Comparison of ENCODE assay signal across 7 cellular contexts in the genomic region with DNA sequence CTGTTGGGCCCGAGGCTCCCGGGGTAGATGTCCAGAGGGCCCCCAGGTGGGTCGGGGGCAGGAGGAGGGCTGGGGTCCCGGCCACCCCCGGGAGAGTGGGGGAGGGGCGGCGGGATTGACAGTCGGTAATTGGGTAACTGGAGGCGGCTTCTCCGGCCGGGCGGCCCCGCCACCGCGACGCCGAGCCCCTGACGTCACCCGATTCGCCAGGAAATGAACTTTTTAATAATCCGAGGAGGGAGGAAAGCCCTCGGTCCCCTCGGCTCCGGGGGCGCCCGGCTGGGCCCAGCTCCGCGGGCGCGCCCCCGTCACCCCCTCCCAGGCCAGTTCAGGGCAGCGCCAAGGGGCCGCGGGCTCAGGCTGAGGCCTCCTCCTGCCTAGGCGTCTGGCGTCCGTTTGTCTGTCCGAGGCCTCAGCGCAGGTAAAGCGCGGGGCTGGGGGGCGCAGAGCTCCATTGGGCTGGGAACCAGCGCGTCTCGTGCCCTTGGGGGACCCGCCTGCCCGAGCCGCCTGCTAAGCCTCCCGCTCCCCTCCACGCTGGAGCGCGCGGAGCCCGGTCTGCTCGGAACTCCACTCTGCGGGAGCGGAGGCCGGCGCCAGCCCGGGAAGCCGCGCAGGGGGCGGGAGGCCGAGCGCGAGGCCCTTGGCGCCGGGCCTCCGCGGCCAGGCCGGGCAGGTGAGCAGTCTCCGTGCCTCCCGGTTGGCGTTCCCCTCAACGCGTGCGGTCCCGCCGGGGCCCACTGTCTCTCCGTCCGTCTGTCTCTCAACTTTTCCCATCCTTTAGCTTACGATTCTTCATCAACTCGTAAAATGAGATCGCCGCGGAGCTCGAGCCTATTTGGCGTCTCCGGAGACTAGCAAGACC. TPM values are rescaled to one million over a fixed set of nuclear protein-coding genes. Genes with fewer than 3 reads are reported as not detected.
A peak's percentile ranks its signal among the peaks of the same experiment; 100 is the strongest.
DNase-seq lines count a peak whose midpoint lies in the region; ATAC-seq and TF ChIP-seq lines count a peak whose summit lies in the region.

No MANE protein-coding gene starts in this region.

- peaks cover 0 to 84% (median 45%) of the 10 kb centered on the region in 12 donors for H3K4me1 ChIP-seq in heart left ventricle

- no peaks in the 10 kb centered on the region for H3K9me3 Mint-ChIP-seq in progenitor cell of endocrine pancreas (ENCODE audit: low read depth)

- intact Hi-C loops in heart left ventricle (cut with DNase I) = loop anchor here in 6 of 10 donors (2.0 to 5.0 kb wide), 5 partner anchors 60 to 412 kb away; no protein-coding TSS in a partner anchor

- TF ChIP-seq POLR2A in heart left ventricle (IDR thresholded peaks at IDR 0.05) = peak in 1 of 2 donors; percentile 69

- peak overlapping the region; percentile 59 to 84 (median 70) for H3K4me3 ChIP-seq in heart left ventricle

- DNase-seq in GF-D8 (lab: John Stamatoyannopoulos, UW) (peak; percentile 18), NCI-H1930 (lab: John Stamatoyannopoulos, UW) (peak; percentile 41), heart left ventricle (peak; percentile 56 to 86 (median 77)), progenitor cell of endocrine pancreas (ENCODE audit: low spot score, unreplicated experiment) (no peak)
- peak; percentile 49 to 62 for DNase-seq in activated T-cell treated with anti-CD3 and anti-CD28 coated beads, Interleukin-2, amount 50 U/mL, for 48 hours

- H3K27me3 ChIP-seq in heart left ventricle = peaks cover 32 to 100% (median 84%) of the 10 kb centered on the region in 9 donors

- TF ChIP-seq CTCF in heart left ventricle (IDR thresholded peaks at IDR 0.05) (no peak), progenitor cell of endocrine pancreas (IDR thresholded peaks at IDR 0.05; ENCODE audit: unreplicated experiment) (no peak)

- H3K9me3 ChIP-seq in heart left ventricle = no peaks in the 10 kb centered on the region

- H3K36me3 ChIP-seq in heart left ventricle = peaks cover 0 to 26% (median 0%) of the 10 kb centered on the region in 9 donors

- H3K4me1 Mint-ChIP-seq in progenitor cell of endocrine pancreas (ENCODE audit: low read depth) = peaks cover 11% of the 10 kb centered on the region

- no peak overlapping the region for H3K27ac Mint-ChIP-seq in progenitor cell of endocrine pancreas

- peaks cover 77% of the 10 kb centered on the region for H3K27me3 Mint-ChIP-seq in progenitor cell of endocrine pancreas

- peak in 3 of 4 donors; percentile 20 to 53 (median 28) for ATAC-seq in heart left ventricle
- no peak for ATAC-seq in HG02678 (IDR thresholded peaks at IDR 0.05; ENCODE audit: unreplicated experiment)
- ATAC-seq in GM18502 (IDR thresholded peaks at IDR 0.05; ENCODE audit: poor library complexity, unreplicated experiment) = no peak

- peak overlapping the region; percentile 64 to 98 (median 93) for H3K27ac ChIP-seq in heart left ventricle

- WGBS in heart left ventricle, 4 donors = 0 to 1% (median 1%) methylated on average over 41 to 89 of the region's 89 CpGs

- peak overlapping the region; percentile 74 for H3K4me3 Mint-ChIP-seq in progenitor cell of endocrine pancreas (ENCODE audit: low read depth)

- H3K36me3 Mint-ChIP-seq in progenitor cell of endocrine pancreas (ENCODE audit: insufficient read depth) = no peaks in the 10 kb centered on the region

RNA-seq across cellular contexts. Expression of gene GATA2, which starts 3.8 kb away (rescaled TPM):
- total RNA-seq in heart left ventricle (10 to 100 TPM in 7 of 9 donors, 1 to 10 TPM in 2; 6.0 to 30.7 (median 12.3) TPM), progenitor cell of endocrine pancreas (1.7 and 1.9 TPM in 2 replicates)
- 10 to 100 TPM; 16.8 to 18.2 TPM for polyA plus RNA-seq in heart left ventricle

RNA-seq across cellular contexts. Expression of gene DNAJB8, which starts 22.5 kb away (rescaled TPM):
- total RNA-seq in heart left ventricle (not detected), progenitor cell of endocrine pancreas (not detected in 2 replicates)
- polyA plus RNA-seq in heart left ventricle = not detected

Comparison
In these comparisons a context has a peak if more than half of its experiments do, and no peak if none do; other contexts are left out.
1. ATAC-seq: peak in heart left ventricle (3 of 4); none in HG02678 (single experiment) and GM18502 (single experiment).